Comparison of ENCODE assay signal across 8 cellular contexts in the genomic region with DNA sequence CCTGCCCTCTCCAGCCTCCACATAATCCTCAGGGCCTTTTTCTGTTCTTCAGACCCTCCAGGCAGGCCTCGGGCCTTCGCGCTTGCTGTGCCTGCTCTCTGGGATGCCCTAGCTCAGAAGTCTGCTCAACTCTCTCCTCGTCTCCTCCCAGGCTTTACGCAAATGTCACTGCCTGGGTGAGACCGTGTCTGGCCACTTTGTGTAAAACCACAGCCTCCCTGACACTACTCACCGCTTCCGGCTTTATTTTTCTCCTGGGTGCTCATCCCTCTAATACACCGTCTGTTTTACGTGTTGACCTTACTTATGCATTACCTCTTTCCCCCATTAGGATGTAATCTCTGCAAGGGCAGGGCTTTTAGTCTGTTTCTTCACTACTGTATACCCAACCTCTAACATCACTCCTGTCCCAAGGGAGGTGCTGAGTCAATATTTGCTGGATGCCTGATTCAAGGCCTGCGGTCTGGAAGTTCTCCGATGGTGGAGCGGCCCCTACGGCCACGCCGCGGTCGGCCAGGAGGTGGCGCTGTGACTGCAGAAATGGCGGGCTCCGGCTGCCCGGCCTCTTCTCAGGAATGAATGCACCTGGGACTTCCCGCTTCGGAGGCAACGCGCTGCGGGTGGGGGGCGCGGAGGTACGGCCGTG. TPM values are rescaled to one million over a fixed set of nuclear protein-coding genes. Genes with fewer than 3 reads are reported as not detected.
DNase-seq lines count a peak whose midpoint lies in the region; ATAC-seq, FAIRE-seq and TF ChIP-seq lines count a peak whose summit lies in the region.

No MANE protein-coding gene starts in this region.

- H3K9me3 ChIP-seq in kidney (ENCODE audit: control insufficient read depth in 1 of 2, low read length in 2 of 2) = no peaks in the 10 kb centered on the region

- no peaks in the 10 kb centered on the region for H3K36me3 ChIP-seq in kidney (ENCODE audit: control insufficient read depth in 1 of 2, insufficient read depth in 2 of 2, low read length in 2 of 2)

- TF ChIP-seq CTCF in kidney (IDR thresholded peaks at IDR 0.05; ENCODE audit: borderline replicate concordance, extremely low read depth, insufficient read depth) = peak; percentile 97

- H3K4me1 ChIP-seq in kidney (ENCODE audit: control insufficient read depth in 1 of 2, insufficient read depth in 1 of 2, low read depth in 1 of 2, low read length in 2 of 2) = no peaks in the 10 kb centered on the region

- no peak for FAIRE-seq in kidney (lab: Jason Lieb, UNC)

- ATAC-seq in HG02759 (IDR thresholded peaks at IDR 0.05; ENCODE audit: unreplicated experiment) (peak; percentile 83), HG03045 (IDR thresholded peaks at IDR 0.05; ENCODE audit: unreplicated experiment) (no peak)
- peak; percentile 37 to 62 for ATAC-seq in activated CD4-positive, CD25-positive, alpha-beta regulatory T cell treated with anti-CD3 and anti-CD28 coated beads, Interleukin-2, amount 50 U/mL, for 24 hours

- peak overlapping the region in 1 of 2 donors; percentile 15 for H3K4me3 ChIP-seq in kidney (ENCODE audit: low read length in 2 of 2)

- DNase-seq in DMS53 (lab: John Stamatoyannopoulos, UW) = peak; percentile 88
- DNase-seq in NCI-H2196 treated with DMSO at 0.1 percent for 48 hours (lab: John Stamatoyannopoulos, UW; ENCODE audit: unreplicated experiment) = peak; percentile 49
- peak; percentile 27 for DNase-seq in central memory CD4-positive, alpha-beta T cell
- DNase-seq in kidney = peak; percentile 90
- peak; percentile 47 to 66 for DNase-seq in stimulated activated CD4-positive, alpha-beta T cell treated with anti-CD3 and anti-CD28 coated beads, Interleukin-1b, Interleukin-23, amount 100 ng/mL, for 4 hours (ENCODE audit: low read depth in 2 of 2)

- intact Hi-C loops in kidney (cut with DNase I) = loop anchor here (10.0 kb wide), 1 partner anchor 254 kb away; no protein-coding TSS in a partner anchor

- peak overlapping the region in 1 of 2 donors; percentile 24 for H3K9ac ChIP-seq in kidney (ENCODE audit: low read length in 2 of 2)

- no peak overlapping the region for H3K27ac ChIP-seq in kidney (ENCODE audit: low read depth in 2 of 2, low read length in 2 of 2)

RNA-seq across cellular contexts. Expression of gene THY1, which starts 58.2 kb away (rescaled TPM):
- total RNA-seq in kidney = 17.5 TPM
- 240 TPM for polyA plus RNA-seq in kidney (ENCODE audit: insufficient read depth, low read depth, low replicate concordance)

Comparison
In these comparisons a context has a peak if more than half of its experiments do, and no peak if none do; other contexts are left out.
1. DNase-seq: peak in every context shown above with its lines; median percentile 90 in kidney; 88 in DMS53; 56 in stimulated activated CD4-positive, alpha-beta T cell treated with anti-CD3 and anti-CD28 coated beads, Interleukin-1b, Interleukin-23, amount 100 ng/mL, for 4 hours; 49 in NCI-H2196 treated with DMSO at 0.1 percent for 48 hours; 27 in central memory CD4-positive, alpha-beta T cell.